ENCODE assay signal across 8 cellular contexts in genomic region chrX:11665144-11666040, GRCh38. TPM values are rescaled to one million over a fixed set of nuclear protein-coding genes. Genes with fewer than 3 reads are reported as not detected.
A peak's percentile ranks its signal among the peaks of the same experiment; 100 is the strongest.
DNase-seq lines count a peak whose midpoint lies in the region; ATAC-seq and TF ChIP-seq lines count a peak whose summit lies in the region.

ARHGAP6 (minus strand) TSS chrX:11665920; CDS start chrX:11664828, 1,092 bp downstream.

- H3K4me3 Mint-ChIP-seq in Calu3 (ENCODE audit: low read depth, unreplicated experiment): peak within 1 kb of the TSS; percentile 79
- peak within 1 kb of the TSS; percentile 35 to 43 for H3K4me3 Mint-ChIP-seq in effector memory CD8-positive, alpha-beta T cell
- peak within 1 kb of the TSS; percentile 78 for H3K4me3 Mint-ChIP-seq in mesothelial cell of epicardium

- H3K27ac Mint-ChIP-seq in Calu3 (ENCODE audit: unreplicated experiment) (no peak within 1 kb of the TSS), mesothelial cell of epicardium (peak within 1 kb of the TSS; percentile 73)
- H3K27ac Mint-ChIP-seq in effector memory CD8-positive, alpha-beta T cell: no peak within 1 kb of the TSS

- H3K36me3 Mint-ChIP-seq in Calu3 (ENCODE audit: insufficient read depth, unreplicated experiment) (no peaks in the 10 kb centered on the region), mesothelial cell of epicardium (no peaks in the 10 kb centered on the region)
- no peaks in the 10 kb centered on the region for H3K36me3 Mint-ChIP-seq in effector memory CD8-positive, alpha-beta T cell (ENCODE audit: insufficient read depth)

- CTCF ChIA-PET in Calu3 (lab: Charles Lee): interaction anchor here (0.6 kb wide), 1 partner anchor 504 kb away, joined by 3 read pairs; no protein-coding TSS in a partner anchor

- no TSS peak for BruUV-seq in Calu3 (replicated peaks; lab: Mats Ljungman, UMichigan)

- no peaks in the 10 kb centered on the region for H3K9me3 Mint-ChIP-seq in Calu3 (ENCODE audit: low read depth, unreplicated experiment)
- no peaks in the 10 kb centered on the region for H3K9me3 Mint-ChIP-seq in effector memory CD8-positive, alpha-beta T cell
- H3K9me3 Mint-ChIP-seq in mesothelial cell of epicardium: peaks cover 13% of the 10 kb centered on the region

- TF ChIP-seq CTCF in Calu3 (IDR thresholded peaks at IDR 0.05; ENCODE audit: unreplicated experiment) (no peak), mesothelial cell of epicardium (IDR thresholded peaks at IDR 0.05; ENCODE audit: unreplicated experiment) (no peak)

- H3K27me3 Mint-ChIP-seq in Calu3 (ENCODE audit: unreplicated experiment): peaks cover 90% of the 10 kb centered on the region
- H3K27me3 Mint-ChIP-seq in effector memory CD8-positive, alpha-beta T cell: peaks cover 28 to 71% of the 10 kb centered on the region in 2 donors
- peaks cover 87% of the 10 kb centered on the region for H3K27me3 Mint-ChIP-seq in mesothelial cell of epicardium (ENCODE audit: low read depth)

- DNase-seq in Calu3 (no peak), LHCN-M2 (ENCODE audit: low read depth) (peak; percentile 24), mesothelial cell of epicardium (ENCODE audit: low spot score in 2 of 2, unreplicated experiment in 2 of 2) (peak; percentile 25 to 48), RKO (ENCODE audit: low spot score) (no peak), NCI-H526 treated with DMSO at 0.1 percent for 48 hours (lab: John Stamatoyannopoulos, UW) (no peak)
- DNase-seq in effector memory CD8-positive, alpha-beta T cell: no peak

- intact Hi-C loops in Calu3 (cut with micrococcal nuclease; ENCODE audit: unreplicated experiment): no loop called here

- H3K4me1 Mint-ChIP-seq in Calu3 (ENCODE audit: low read depth, unreplicated experiment) (no peaks in the 10 kb centered on the region), mesothelial cell of epicardium (peaks cover 9% of the 10 kb centered on the region)
- H3K4me1 Mint-ChIP-seq in effector memory CD8-positive, alpha-beta T cell (ENCODE audit: low read depth in 2 of 2): peaks cover 0 to 1% of the 10 kb centered on the region in 2 donors

- ATAC-seq in effector memory CD8-positive, alpha-beta T cell (replicated peaks): no peak
- ATAC-seq in GM21528 (IDR thresholded peaks at IDR 0.05; ENCODE audit: low FRiP score, unreplicated experiment) (no peak), HG02852 (IDR thresholded peaks at IDR 0.05; ENCODE audit: unreplicated experiment) (no peak)

RNA-seq across cellular contexts. Expression of gene ARHGAP6, which starts in this region (rescaled TPM):
- total RNA-seq in Calu3 (2022) (not detected in 2 replicates), LHCN-M2 (2014; rRNA removed) (4.7 and 5.2 TPM in 2 replicates), mesothelial cell of epicardium (5.3 to 5.6 TPM (median 5.4 TPM) in 3 replicates)
- 1.5 TPM for polyA plus RNA-seq in LHCN-M2 (2012)

Comparison
In these comparisons a context has a peak if more than half of its experiments do, and no peak if none do; other contexts are left out.
1. DNase-seq: peak in LHCN-M2 (single experiment) and mesothelial cell of epicardium (2 of 2); none in Calu3 (single experiment), effector memory CD8-positive, alpha-beta T cell (0 of 3), RKO (single experiment) and NCI-H526 treated with DMSO at 0.1 percent for 48 hours (single experiment).
2. Peak in every context shown above with its lines, with median percentiles within 50 percentile points of each other: H3K4me3 Mint-ChIP-seq.